In the genomic region with DNA sequence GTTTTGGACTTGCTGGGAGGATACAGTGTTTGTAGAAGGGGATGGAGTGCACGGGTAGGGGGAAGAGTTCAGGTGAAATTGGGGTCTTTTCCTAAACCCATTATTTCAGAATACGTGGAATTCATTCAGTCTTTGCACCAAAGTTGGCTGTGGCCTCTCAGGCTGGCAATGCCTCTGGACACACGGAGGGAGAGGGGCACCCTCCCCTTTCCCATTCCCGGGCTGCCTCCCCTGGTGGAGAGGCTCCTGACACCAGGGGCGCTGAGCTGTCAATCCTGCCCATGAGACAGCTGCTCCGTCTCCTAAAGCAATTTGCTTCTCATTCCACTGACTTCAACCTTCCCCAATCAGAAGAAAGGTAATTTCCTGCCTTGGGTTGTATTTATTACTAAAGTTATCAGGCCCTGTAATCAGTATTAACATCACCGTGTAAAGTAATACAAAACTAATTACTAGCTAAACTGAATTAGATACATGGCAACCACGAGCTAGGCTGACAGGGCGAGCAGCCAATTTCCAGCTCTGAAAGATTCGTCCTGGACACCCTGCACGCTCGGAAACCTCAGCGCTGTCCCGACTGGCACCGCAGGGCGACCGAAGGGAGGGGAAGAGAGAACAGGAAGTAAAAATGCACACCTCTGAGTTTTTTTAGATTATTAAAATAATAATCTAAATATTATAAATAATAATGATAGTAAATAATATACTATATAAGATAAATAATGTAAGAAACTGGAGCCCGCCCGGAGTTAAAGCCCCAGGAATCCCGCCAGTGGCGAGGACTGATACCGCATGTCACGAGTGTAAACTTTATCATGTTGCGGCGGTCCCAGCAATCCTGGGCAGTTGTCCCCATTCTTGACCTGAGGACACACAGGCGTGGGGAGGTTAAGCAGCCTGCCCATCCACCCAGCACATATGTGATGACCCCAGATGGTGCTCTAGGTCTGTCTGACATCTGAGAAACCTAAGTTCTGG, we compare ENCODE assay signal across 12 cellular contexts. TPM values are rescaled to one million over a fixed set of nuclear protein-coding genes. Genes with fewer than 3 reads are reported as not detected.
"Had no signal": no experiment of that assay in that cellular context is flagged by ENCODE, and none has a peak within 500 bp of the region (broad histone marks: within the 10 kb centered on the region; RNA-seq: fewer than 3 reads in every experiment).

No MANE protein-coding gene starts in this region.

- H3K27ac ChIP-seq: brain microvascular endothelial cell, esophagus muscularis mucosa, SK-N-MC, VCaP had no signal

- H3K9me3 ChIP-seq: esophagus muscularis mucosa had no signal

- H3K4me3 ChIP-seq: esophagus muscularis mucosa, SK-N-MC had no signal

- H3K36me3 ChIP-seq: brain microvascular endothelial cell, esophagus muscularis mucosa had no signal

- ATAC-seq: activated CD8-positive, alpha-beta T cell treated with anti-CD3 and anti-CD28 coated beads, Interleukin-2, amount 10 ng/mL, durations not matched to agents 7 days and 5 days; left cardiac atrium had no signal

- DNase-seq: activated CD4-positive, alpha-beta T cell treated with anti-CD3 and anti-CD28 coated beads for 4 hours; activated CD8-positive, alpha-beta T cell treated with anti-CD3 and anti-CD28 coated beads, Interleukin-2, amount 10 ng/mL, durations not matched to agents 7 days and 5 days; brain microvascular endothelial cell; cerebellar nuclear complex; left cardiac atrium; retina; stimulated activated CD4-positive, alpha-beta T cell treated with anti-CD3 and anti-CD28 coated beads, Interleukin-1b, Interleukin-23, amount 100 ng/mL, for 48 hours; stimulated activated naive CD4-positive, alpha-beta T cell; substantia nigra had no signal

RNA-seq across cellular contexts. Expression of gene OLFM1, which starts 6.9 kb away (rescaled TPM):
- total RNA-seq: activated CD8-positive, alpha-beta T cell treated with anti-CD3 and anti-CD28 coated beads, Interleukin-2, amount 10 ng/mL, durations not matched to agents 7 days and 5 days had no signal
